Comparison of ENCODE assay signal across 9 cellular contexts in the genomic region with DNA sequence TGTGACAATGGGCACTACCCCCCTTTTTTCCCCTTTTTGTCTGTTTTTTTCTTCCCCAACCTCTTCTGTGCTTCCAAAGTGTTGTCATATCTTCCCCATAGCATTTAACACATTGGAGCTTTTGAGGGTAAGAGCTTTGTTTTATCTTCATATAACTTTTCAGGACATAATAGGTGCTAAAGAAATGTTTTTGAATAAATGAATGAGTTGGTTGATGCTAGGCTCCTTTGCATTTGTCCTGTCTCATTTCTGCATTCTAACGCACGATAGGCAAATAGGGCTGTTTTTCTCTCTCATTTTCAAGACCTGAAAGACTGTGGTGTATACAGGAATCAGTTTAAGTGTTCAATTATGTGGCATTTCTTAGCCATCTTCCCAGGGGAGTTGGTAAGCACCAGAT. TPM values are rescaled to one million over a fixed set of nuclear protein-coding genes. Genes with fewer than 3 reads are reported as not detected.
DNase-seq lines count a peak whose midpoint lies in the region; ATAC-seq, FAIRE-seq and TF ChIP-seq lines count a peak whose summit lies in the region.
"Had no signal": no experiment of that assay in that cellular context is flagged by ENCODE, and none has a peak within 500 bp of the region (broad histone marks: within the 10 kb centered on the region; RNA-seq: fewer than 3 reads in every experiment).

No MANE protein-coding gene starts in this region.

- H3K4me1 Mint-ChIP-seq in activated CD8-positive, alpha-beta T cell treated with anti-CD3 and anti-CD28 coated beads, Interleukin-2, amount 10 ng/mL, durations not matched to agents 7 days and 5 days (ENCODE audit: low read depth): peaks cover 53% of the 10 kb centered on the region
- peaks cover 49% of the 10 kb centered on the region for H3K4me1 Mint-ChIP-seq in memory B cell

- peak overlapping the region; percentile 76 for H3K27ac ChIP-seq in HepG2 (ENCODE audit: extremely low read length, insufficient read depth, low read length)
- no peak overlapping the region for H3K27ac ChIP-seq in right lobe of liver
- H3K27ac ChIP-seq in transverse colon: no peak overlapping the region

- no peak for FAIRE-seq in HepG2 (lab: Jason Lieb, UNC)

- H3K4me3 ChIP-seq in HepG2 (replicated peaks in 1 of 3; ENCODE audit: insufficient read depth in 1 of 3, low read depth in 2 of 3, low read length in 3 of 3): peak overlapping the region; percentile 84 to 96 (median 94); a peak in 5 of 6 replicates
- no peak overlapping the region for H3K4me3 ChIP-seq in right lobe of liver
- no peak overlapping the region for H3K4me3 ChIP-seq in transverse colon

- no peak overlapping the region for H3K27ac Mint-ChIP-seq in activated CD8-positive, alpha-beta T cell treated with anti-CD3 and anti-CD28 coated beads, Interleukin-2, amount 10 ng/mL, durations not matched to agents 7 days and 5 days
- H3K27ac Mint-ChIP-seq in memory B cell: peak overlapping the region; percentile 90

- H3K9me3 ChIP-seq in HepG2 (ENCODE audit: low read length) (no peaks in the 10 kb centered on the region), right lobe of liver (no peaks in the 10 kb centered on the region), transverse colon (no peaks in the 10 kb centered on the region)
- H3K9me3 ChIP-seq: thoracic aorta had no signal

- H3K4me3 Mint-ChIP-seq in activated CD8-positive, alpha-beta T cell treated with anti-CD3 and anti-CD28 coated beads, Interleukin-2, amount 10 ng/mL, durations not matched to agents 7 days and 5 days: peak overlapping the region; percentile 91
- H3K4me3 Mint-ChIP-seq in memory B cell: peak overlapping the region; percentile 98

- POLR2A ChIA-PET in HepG2 (lab: Yijun Ruan, JAX): interaction anchor here (1.0 to 1.7 kb wide), 5 partner anchors 11 to 112 kb away, joined by 3 to 15 read pairs (median 4); partner anchors contain the start of gene PTMA
- POLR2A ChIA-PET in activated CD8-positive, alpha-beta T cell treated with anti-CD3 and anti-CD28 coated beads, Interleukin-2, amount 10 ng/mL, durations not matched to agents 7 days and 5 days (lab: Charles Lee): interaction anchor here (0.8 to 1.5 kb wide), 4 partner anchors 11 to 1477 kb away, joined by 3 to 8 read pairs (median 6); partner anchors contain the start of gene PTMA

- intact Hi-C loops in HepG2 (cut with micrococcal nuclease; ENCODE audit: unreplicated experiment) (loop anchor here (5.0 kb wide), 1 partner anchor 767 kb away; the partner anchor contains the start of genes EIF4E2 and TIGD1), right lobe of liver (cut with DNase I) (loop anchor here in 1 of 2 donors (10.0 kb wide), 1 partner anchor 71 kb away; no protein-coding TSS in a partner anchor), transverse colon (cut with DNase I; ENCODE audit: low total_unique reads) (no loop called here)

- TF ChIP-seq EP300 in HepG2 (IDR thresholded peaks at IDR 0.05; ENCODE audit: low read depth in 2 of 2, low read length in 2 of 2) (no peak), HepG2 (CRISPR knock-in tag; IDR thresholded peaks at IDR 0.05; ENCODE audit: borderline replicate concordance) (no peak), transverse colon (IDR thresholded peaks at IDR 0.05; ENCODE audit: low read depth) (no peak)

- H3K4me1 ChIP-seq in HepG2 (ENCODE audit: insufficient read depth, low read length) (peaks cover 61% of the 10 kb centered on the region), right lobe of liver (peaks cover 0 to 28% (median 12%) of the 10 kb centered on the region in 4 donors), transverse colon (peaks cover 15 to 51% (median 41%) of the 10 kb centered on the region in 4 donors)

- no peaks in the 10 kb centered on the region for H3K27me3 Mint-ChIP-seq in activated CD8-positive, alpha-beta T cell treated with anti-CD3 and anti-CD28 coated beads, Interleukin-2, amount 10 ng/mL, durations not matched to agents 7 days and 5 days (ENCODE audit: low read depth)
- H3K27me3 Mint-ChIP-seq in memory B cell: no peaks in the 10 kb centered on the region

- no peaks in the 10 kb centered on the region for H3K9me3 Mint-ChIP-seq in activated CD8-positive, alpha-beta T cell treated with anti-CD3 and anti-CD28 coated beads, Interleukin-2, amount 10 ng/mL, durations not matched to agents 7 days and 5 days (ENCODE audit: insufficient read depth)
- H3K9me3 Mint-ChIP-seq in memory B cell: no peaks in the 10 kb centered on the region

- TF ChIP-seq CTCF in HepG2 (CRISPR knock-in tag; IDR thresholded peaks at IDR 0.05) (no peak), right lobe of liver (IDR thresholded peaks at IDR 0.05) (no peak), transverse colon (IDR thresholded peaks at IDR 0.05) (no peak)

- peak overlapping the region; percentile 91 for H3K4me2 ChIP-seq in HepG2 (ENCODE audit: low read depth, low read length)

- WGBS in HepG2 (ENCODE audit: low lambda C conversion rate): 97% methylated on average over 2 of the region's 2 CpGs
- 57% methylated on average over 2 of the region's 2 CpGs for WGBS in right lobe of liver (ENCODE audit: insufficient coverage, low coverage, low lambda C conversion rate, missing lambda C conversion rate)
- WGBS in transverse colon (ENCODE audit: low coverage in 1 of 2), 2 donors: 69 to 82% methylated on average over 2 of the region's 2 CpGs

- no peaks in the 10 kb centered on the region; a peak in 1 of 5 replicates for H3K27me3 ChIP-seq in HepG2 (ENCODE audit: control insufficient read depth in 1 of 2, insufficient read depth in 2 of 2, low read length in 2 of 2)
- H3K27me3 ChIP-seq in right lobe of liver: no peaks in the 10 kb centered on the region
- no peaks in the 10 kb centered on the region for H3K27me3 ChIP-seq in transverse colon

- BruUV-seq in HepG2 (replicated peaks; lab: Mats Ljungman, UMichigan): no TSS peak

- H2AFZ ChIP-seq in HepG2 (ENCODE audit: low read length): peak overlapping the region; percentile 73

- no peak for TF ChIP-seq RAD21 in HepG2 (CRISPR knock-in tag; IDR thresholded peaks at IDR 0.05)

- CTCF ChIA-PET in HepG2 (lab: Yijun Ruan, JAX; ENCODE audit: low intra/inter-chr PET ratio, low total read pairs): no interaction called here
- CTCF ChIA-PET in activated CD8-positive, alpha-beta T cell treated with anti-CD3 and anti-CD28 coated beads, Interleukin-2, amount 10 ng/mL, durations not matched to agents 7 days and 5 days (lab: Charles Lee): interaction anchor here (0.7 to 3.4 kb wide), 10 partner anchors 8 to 173 kb away, joined by 3 to 16 read pairs (median 6); partner anchors contain the start of gene PTMA

- DNase-seq in HepG2 (ENCODE audit: low spot score) (no peak), right lobe of liver (no peak), memory B cell (ENCODE audit: low spot score in 2 of 2) (no peak), transverse colon (no peak), islet precursor cell (no peak)
- DNase-seq in activated CD8-positive, alpha-beta T cell treated with anti-CD3 and anti-CD28 coated beads, Interleukin-2, amount 10 ng/mL, durations not matched to agents 7 days and 5 days: no peak

- peaks cover 2 to 13% of the 10 kb centered on the region in 2 experiments; a peak in 4 of 5 replicates for H3K36me3 ChIP-seq in HepG2 (replicated peaks in 1 of 2; ENCODE audit: control insufficient read depth in 1 of 2, insufficient read depth in 2 of 2, low read length in 2 of 2)
- peaks cover 0 to 14% (median 2%) of the 10 kb centered on the region in 4 donors for H3K36me3 ChIP-seq in right lobe of liver
- H3K36me3 ChIP-seq in transverse colon: no peaks in the 10 kb centered on the region
- H3K36me3 ChIP-seq: thoracic aorta had no signal

- no peak for TF ChIP-seq POLR2A in HepG2 (IDR thresholded peaks at IDR 0.05; ENCODE audit: insufficient read depth in 1 of 2, low read depth in 2 of 2, low read length in 2 of 2)
- no peak for TF ChIP-seq POLR2A in right lobe of liver (IDR thresholded peaks at IDR 0.05)
- no peak for TF ChIP-seq POLR2A in transverse colon (IDR thresholded peaks at IDR 0.05)

- in situ Hi-C loops in HepG2 (cut with HindIII; ENCODE audit: extremely low pct_ligation_motif_present, low pct_unique_long_range_greater_than_20kb) (no loop called here), transverse colon (cut with MboI; ENCODE audit: low pct_ligation_motif_present in 1 of 4, low pct_unique_long_range_greater_than_20kb in 1 of 4, low sequenced_read_pairs in 3 of 4) (no loop called here)

- peaks cover 8% of the 10 kb centered on the region for H3K36me3 Mint-ChIP-seq in activated CD8-positive, alpha-beta T cell treated with anti-CD3 and anti-CD28 coated beads, Interleukin-2, amount 10 ng/mL, durations not matched to agents 7 days and 5 days (ENCODE audit: low read depth)
- peaks cover 5% of the 10 kb centered on the region for H3K36me3 Mint-ChIP-seq in memory B cell

- peaks cover 51% of the 10 kb centered on the region for H3K79me2 ChIP-seq in HepG2 (ENCODE audit: insufficient read depth, low read length)

- H4K20me1 ChIP-seq in HepG2 (ENCODE audit: insufficient read depth, low read length): no peaks in the 10 kb centered on the region

- no peak for ATAC-seq in HepG2
- no peak for ATAC-seq in right lobe of liver
- no peak for ATAC-seq in activated CD8-positive, alpha-beta T cell treated with anti-CD3 and anti-CD28 coated beads, Interleukin-2, amount 10 ng/mL, durations not matched to agents 7 days and 5 days
- no peak for ATAC-seq in memory B cell (ENCODE audit: low read depth)
- no peak for ATAC-seq in HG03439 (IDR thresholded peaks at IDR 0.05; ENCODE audit: unreplicated experiment)
- ATAC-seq in GM19397 (IDR thresholded peaks at IDR 0.05; ENCODE audit: unreplicated experiment): no peak

- H3K9ac ChIP-seq in HepG2 (ENCODE audit: insufficient read depth, low read depth, low read length): peak overlapping the region; percentile 83

RNA-seq across cellular contexts. Expression of gene COPS7B, which starts 0.8 kb away (rescaled TPM):
- total RNA-seq in HepG2 (2016; rRNA removed; fragmentation: Illumina TruSeq; extraction: Trizol) (29.6 and 30.6 TPM in 2 replicates), right lobe of liver (10 to 100 TPM in 5 of 6 experiments, 1 to 10 TPM in 1; 8.9 to 21.4 (median 12.7) TPM), transverse colon (10 to 100 TPM; 21.3 to 51.3 (median 22.8) TPM)
- total RNA-seq in HepG2 (2016; cell fraction: cytosol; rRNA removed; fragmentation: Illumina TruSeq; extraction: Trizol; ENCODE audit: low read depth): 8.2 and 10.8 TPM in 2 replicates
- 25.8 and 30.4 TPM in 2 replicates for total RNA-seq in HepG2 (2016; cell fraction: insoluble cytoplasmic fraction; rRNA removed; fragmentation: Illumina TruSeq; extraction: Trizol)
- total RNA-seq in HepG2 (2016; cell fraction: membrane; rRNA removed; fragmentation: Illumina TruSeq; extraction: Trizol): 26.0 and 26.7 TPM in 2 replicates
- 26.3 and 29.8 TPM in 2 replicates for total RNA-seq in HepG2 (2016; cell fraction: nucleus; rRNA removed; fragmentation: Illumina TruSeq; extraction: Trizol)
- polyA plus RNA-seq in HepG2 (2011; rRNA removed): 62.0 and 62.7 TPM in 2 replicates
- 37.7 and 44.7 TPM in 2 replicates for polyA plus RNA-seq in HepG2 (2011; cell fraction: cytosol; rRNA removed)
- polyA plus RNA-seq in HepG2 (2011; cell fraction: nucleus; rRNA removed): 112 and 113 TPM in 2 replicates
- polyA plus RNA-seq in HepG2 (2012): 38.0 and 40.1 TPM in 2 replicates
- 16.6 and 22.8 TPM in 2 replicates for polyA plus RNA-seq in HepG2 (2016; cell fraction: cytosol; fragmentation: Illumina TruSeq; extraction: Trizol; ENCODE audit: low read depth)
- 54.5 and 68.8 TPM in 2 replicates for polyA plus RNA-seq in HepG2 (2016; cell fraction: insoluble cytoplasmic fraction; fragmentation: Illumina TruSeq; extraction: Trizol; ENCODE audit: low read depth)
- polyA plus RNA-seq in HepG2 (2016; cell fraction: membrane; fragmentation: Illumina TruSeq; extraction: Trizol; ENCODE audit: low read depth): 39.5 TPM in 2 replicates
- 78.7 and 82.0 TPM in 2 replicates for polyA plus RNA-seq in HepG2 (2016; cell fraction: nucleus; fragmentation: Illumina TruSeq; extraction: Trizol; ENCODE audit: insufficient read depth, low read depth)
- 28.5 and 45.4 TPM in 2 replicates for polyA minus RNA-seq in HepG2 (2011; rRNA and poly(A)+ RNA removed; ENCODE audit: low replicate concordance)
- 16.2 and 17.6 TPM in 2 replicates for polyA minus RNA-seq in HepG2 (2011; cell fraction: cytosol; rRNA and poly(A)+ RNA removed)
- polyA minus RNA-seq in HepG2 (2011; cell fraction: nucleus; rRNA and poly(A)+ RNA removed): 49.6 and 57.6 TPM in 2 replicates
- total RNA-seq in activated CD8-positive, alpha-beta T cell treated with anti-CD3 and anti-CD28 coated beads, Interleukin-2, amount 10 ng/mL, durations not matched to agents 7 days and 5 days: 10 to 100 TPM; 47.5 to 47.7 TPM

RNA-seq across cellular contexts. Expression of gene PDE6D, which starts 4.3 kb away (rescaled TPM):
- total RNA-seq in HepG2 (2016; rRNA removed; fragmentation: Illumina TruSeq; extraction: Trizol) (14.1 and 22.6 TPM in 2 replicates), right lobe of liver (10 to 100 TPM in 1 of 6 experiments, 1 to 10 TPM in 5; 7.1 to 10.4 (median 8.3) TPM), transverse colon (10 to 100 TPM in 3 of 4 donors, 1 to 10 TPM in 1; 4.8 to 34.1 (median 20.7) TPM)
- 10.3 and 11.8 TPM in 2 replicates for total RNA-seq in HepG2 (2016; cell fraction: cytosol; rRNA removed; fragmentation: Illumina TruSeq; extraction: Trizol; ENCODE audit: low read depth)
- 15.5 and 20.5 TPM in 2 replicates for total RNA-seq in HepG2 (2016; cell fraction: insoluble cytoplasmic fraction; rRNA removed; fragmentation: Illumina TruSeq; extraction: Trizol)
- total RNA-seq in HepG2 (2016; cell fraction: membrane; rRNA removed; fragmentation: Illumina TruSeq; extraction: Trizol): 15.5 and 19.5 TPM in 2 replicates
- total RNA-seq in HepG2 (2016; cell fraction: nucleus; rRNA removed; fragmentation: Illumina TruSeq; extraction: Trizol): 9.9 and 10.3 TPM in 2 replicates
- 20.5 and 23.2 TPM in 2 replicates for polyA plus RNA-seq in HepG2 (2011; rRNA removed)
- 18.3 and 22.7 TPM in 2 replicates for polyA plus RNA-seq in HepG2 (2011; cell fraction: cytosol; rRNA removed)
- 5.1 and 6.7 TPM in 2 replicates for polyA plus RNA-seq in HepG2 (2011; cell fraction: nucleus; rRNA removed)
- 8.4 and 12.4 TPM in 2 replicates for polyA plus RNA-seq in HepG2 (2012)
- polyA plus RNA-seq in HepG2 (2016; cell fraction: cytosol; fragmentation: Illumina TruSeq; extraction: Trizol; ENCODE audit: low read depth): 15.0 and 20.7 TPM in 2 replicates
- polyA plus RNA-seq in HepG2 (2016; cell fraction: insoluble cytoplasmic fraction; fragmentation: Illumina TruSeq; extraction: Trizol; ENCODE audit: low read depth): 30.1 TPM in 2 replicates
- 19.2 and 24.9 TPM in 2 replicates for polyA plus RNA-seq in HepG2 (2016; cell fraction: membrane; fragmentation: Illumina TruSeq; extraction: Trizol; ENCODE audit: low read depth)
- polyA plus RNA-seq in HepG2 (2016; cell fraction: nucleus; fragmentation: Illumina TruSeq; extraction: Trizol; ENCODE audit: insufficient read depth, low read depth): 12.1 and 13.8 TPM in 2 replicates
- polyA minus RNA-seq in HepG2 (2011; rRNA and poly(A)+ RNA removed; ENCODE audit: low replicate concordance): 9.3 and 18.2 TPM in 2 replicates
- polyA minus RNA-seq in HepG2 (2011; cell fraction: cytosol; rRNA and poly(A)+ RNA removed): 4.9 and 6.9 TPM in 2 replicates
- 7.1 and 8.6 TPM in 2 replicates for polyA minus RNA-seq in HepG2 (2011; cell fraction: nucleus; rRNA and poly(A)+ RNA removed)
- total RNA-seq in activated CD8-positive, alpha-beta T cell treated with anti-CD3 and anti-CD28 coated beads, Interleukin-2, amount 10 ng/mL, durations not matched to agents 7 days and 5 days: 10 to 100 TPM; 31.9 to 35.1 TPM

Comparison
In these comparisons a context has a peak if more than half of its experiments do, and no peak if none do; other contexts are left out.
1. H3K4me3 ChIP-seq: peak in HepG2 (3 of 3); none in right lobe of liver (0 of 3) and transverse colon (0 of 4).